20 cellular contexts compared by ENCODE assay signal in genomic region chr19:4720037-4720700, GRCh38. TPM values are rescaled to one million over a fixed set of nuclear protein-coding genes. Genes with fewer than 3 reads are reported as not detected.
A peak's percentile ranks its signal among the peaks of the same experiment; 100 is the strongest.
DNase-seq lines count a peak whose midpoint lies in the region; ATAC-seq and TF ChIP-seq lines count a peak whose summit lies in the region.
"Had no signal": no experiment of that assay in that cellular context is flagged by ENCODE, and none has a peak within 500 bp of the region (broad histone marks: within the 10 kb centered on the region; RNA-seq: fewer than 3 reads in every experiment).

No MANE protein-coding gene starts in this region.

- no peaks in the 10 kb centered on the region for H3K9me3 Mint-ChIP-seq in stimulated activated effector memory CD8-positive, alpha-beta T cell treated with anti-CD3 and anti-CD28 coated beads, Interleukin-12 subunit alpha, Interleukin-12 subunit beta, amount 100 ng/mL, for 72 hours
- H3K9me3 Mint-ChIP-seq: activated naive CD4-positive, alpha-beta T cell treated with anti-CD3 and anti-CD28 coated beads for 36 hours; CD8-positive, alpha-beta T cell; T-helper 1 cell treated with Interleukin-12 subunit alpha and Interleukin-12 subunit beta and Interleukin-4 antibody, amounts not matched to agents 30 μg/mL and 1 μg/mL, for 36 hours had no signal

- 0 out of 2 replicates have a peak overlapping the region, but pooled peaks have one; percentile 17 for H3K27ac ChIP-seq in OCI-LY3 (ENCODE audit: low read length)
- peak overlapping the region; percentile 99 for H3K27ac ChIP-seq in epithelial cell of prostate
- H3K27ac ChIP-seq in SK-N-SH (ENCODE audit: low read depth in 2 of 2, low read length in 1 of 2), result no peak overlapping the region
- H3K27ac ChIP-seq: cardiac muscle cell, GM23248 had no signal

- H3K9ac ChIP-seq in OCI-LY3 (ENCODE audit: low read length), result no peak overlapping the region
- H3K9ac ChIP-seq in SK-N-SH, result no peak overlapping the region
- H3K9ac ChIP-seq: GM23248 had no signal

- no peak for TF ChIP-seq EP300 in SK-N-SH (IDR thresholded peaks at IDR 0.05; ENCODE audit: borderline replicate concordance in 1 of 2, low read depth in 1 of 2, low read length in 1 of 2)

- CTCF ChIA-PET in SK-N-SH (lab: Yijun Ruan, JAX), result no interaction called here

- H3K9me3 ChIP-seq in OCI-LY3 (ENCODE audit: insufficient read depth, low read length) (no peaks in the 10 kb centered on the region), SK-N-SH (no peaks in the 10 kb centered on the region)

- H3K4me3 Mint-ChIP-seq in stimulated activated effector memory CD8-positive, alpha-beta T cell treated with anti-CD3 and anti-CD28 coated beads, Interleukin-12 subunit alpha, Interleukin-12 subunit beta, amount 100 ng/mL, for 72 hours, result no peak overlapping the region
- H3K4me3 Mint-ChIP-seq: activated naive CD4-positive, alpha-beta T cell treated with anti-CD3 and anti-CD28 coated beads for 36 hours; CD8-positive, alpha-beta T cell; T-helper 1 cell treated with Interleukin-12 subunit alpha and Interleukin-12 subunit beta and Interleukin-4 antibody, amounts not matched to agents 30 μg/mL and 1 μg/mL, for 36 hours had no signal

- H3K9me2 ChIP-seq in SK-N-SH, result no peaks in the 10 kb centered on the region

- DNase-seq in GM12865 (ENCODE audit: low read depth) (peak; percentile 71), epithelial cell of prostate (ENCODE audit: low read depth, low spot score) (no peak), head of caudate nucleus (no peak), SK-N-SH (no peak)
- DNase-seq in stimulated activated effector memory CD8-positive, alpha-beta T cell treated with anti-CD3 and anti-CD28 coated beads, Interleukin-12 subunit alpha, Interleukin-12 subunit beta, amount 100 ng/mL, for 72 hours (ENCODE audit: low spot score in 2 of 2), result no peak
- no peak for DNase-seq in activated CD4-positive, alpha-beta T cell treated with anti-CD3 and anti-CD28 coated beads for 1 hour
- DNase-seq: activated naive CD4-positive, alpha-beta T cell treated with anti-CD3 and anti-CD28 coated beads for 36 hours; activated T-cell treated with anti-CD3 and anti-CD28 coated beads, Interleukin-2, amount 50 U/mL, for 1 hour; CD8-positive, alpha-beta T cell; DMS153; GM23248; kidney; NCI-H510A treated with DMSO at 0.1 percent for 48 hours; small intestine; stimulated activated CD4-positive, alpha-beta T cell treated with anti-CD3 and anti-CD28 coated beads, Interleukin-1b, Interleukin-23, amount 100 ng/mL, for 48 hours; stimulated activated naive CD4-positive, alpha-beta T cell had no signal

- TF ChIP-seq CTCF in GM12865 (IDR thresholded peaks at IDR 0.05; ENCODE audit: insufficient read depth, low read depth, low read length, missing control alignments) (no peak), OCI-LY3 (IDR thresholded peaks at IDR 0.05; ENCODE audit: low read depth, low read length) (no peak), SK-N-SH (IDR thresholded peaks at IDR 0.05) (no peak)

- peaks cover 39% of the 10 kb centered on the region for H3K36me3 ChIP-seq in OCI-LY3 (replicated peaks; ENCODE audit: low read depth, low read length)
- peaks cover 26 to 38% of the 10 kb centered on the region in 2 experiments for H3K36me3 ChIP-seq in SK-N-SH (replicated peaks in 1 of 2; ENCODE audit: control insufficient read depth in 1 of 2, insufficient read depth in 2 of 2, low read length in 1 of 2)

- H3K4me1 ChIP-seq in OCI-LY3 (ENCODE audit: low read length) (peaks cover 30% of the 10 kb centered on the region), SK-N-SH (ENCODE audit: control insufficient read depth in 1 of 2, insufficient read depth in 2 of 2, low read depth in 1 of 2, low read length in 1 of 2) (peaks cover 12 to 19% of the 10 kb centered on the region in 2 experiments; a peak in 3 of 4 replicates)

- H3K4me1 Mint-ChIP-seq in stimulated activated effector memory CD8-positive, alpha-beta T cell treated with anti-CD3 and anti-CD28 coated beads, Interleukin-12 subunit alpha, Interleukin-12 subunit beta, amount 100 ng/mL, for 72 hours, result peaks cover 54% of the 10 kb centered on the region

- no peak for TF ChIP-seq RAD21 in SK-N-SH (IDR thresholded peaks at IDR 0.05; ENCODE audit: low read length)

- ATAC-seq in stimulated activated effector memory CD8-positive, alpha-beta T cell treated with anti-CD3 and anti-CD28 coated beads, Interleukin-12 subunit alpha, Interleukin-12 subunit beta, amount 100 ng/mL, for 72 hours, result no peak
- ATAC-seq: CD8-positive, alpha-beta T cell; K562 had no signal

- intact Hi-C loops in head of caudate nucleus (cut with DNase I), result no loop called here

- WGBS in SK-N-SH (ENCODE audit: low lambda C conversion rate), result 83% methylated on average over 9 of the region's 13 CpGs

- H3K27ac Mint-ChIP-seq in stimulated activated effector memory CD8-positive, alpha-beta T cell treated with anti-CD3 and anti-CD28 coated beads, Interleukin-12 subunit alpha, Interleukin-12 subunit beta, amount 100 ng/mL, for 72 hours, result peak overlapping the region; percentile 86
- H3K27ac Mint-ChIP-seq: activated naive CD4-positive, alpha-beta T cell treated with anti-CD3 and anti-CD28 coated beads for 36 hours; CD8-positive, alpha-beta T cell; T-helper 1 cell treated with Interleukin-12 subunit alpha and Interleukin-12 subunit beta and Interleukin-4 antibody, amounts not matched to agents 30 μg/mL and 1 μg/mL, for 36 hours had no signal

- H3K79me2 ChIP-seq in OCI-LY3 (ENCODE audit: low read length) (peaks cover 44% of the 10 kb centered on the region), SK-N-SH (ENCODE audit: insufficient read depth) (peaks cover 73% of the 10 kb centered on the region)

- H3K36me3 Mint-ChIP-seq in stimulated activated effector memory CD8-positive, alpha-beta T cell treated with anti-CD3 and anti-CD28 coated beads, Interleukin-12 subunit alpha, Interleukin-12 subunit beta, amount 100 ng/mL, for 72 hours, result peaks cover 93% of the 10 kb centered on the region

- H2AFZ ChIP-seq in OCI-LY3 (ENCODE audit: low read depth, low read length), result no peak overlapping the region
- H2AFZ ChIP-seq in SK-N-SH (ENCODE audit: low read depth), result no peak overlapping the region
- H2AFZ ChIP-seq: GM23248 had no signal

- peaks cover 15% of the 10 kb centered on the region for H3F3A ChIP-seq in SK-N-SH (replicated peaks; ENCODE audit: insufficient read depth)

- H3K27me3 ChIP-seq in OCI-LY3 (ENCODE audit: low read depth, low read length) (no peaks in the 10 kb centered on the region), SK-N-SH (ENCODE audit: insufficient read depth) (no peaks in the 10 kb centered on the region)
- H3K27me3 ChIP-seq: cardiac muscle cell had no signal

- H3K4me2 ChIP-seq in OCI-LY3 (ENCODE audit: low read length), result peak overlapping the region; percentile 27
- H3K4me2 ChIP-seq in SK-N-SH, result no peak overlapping the region

- POLR2A ChIA-PET in SK-N-SH (lab: Yijun Ruan, JAX), result no interaction called here

- peaks cover 6% of the 10 kb centered on the region; the same call in 1 of the 2 replicates for H4K20me1 ChIP-seq in OCI-LY3 (ENCODE audit: insufficient read depth, low read length)
- H4K20me1 ChIP-seq in SK-N-SH (ENCODE audit: insufficient read depth), result no peaks in the 10 kb centered on the region

- H3K4me3 ChIP-seq in GM12865 (ENCODE audit: low read depth, low read length), result peak overlapping the region; percentile 25
- H3K4me3 ChIP-seq in OCI-LY3 (ENCODE audit: low read length), result no peak overlapping the region
- no peak overlapping the region for H3K4me3 ChIP-seq in SK-N-SH (ENCODE audit: low read depth in 2 of 2, low read length in 1 of 2)
- H3K4me3 ChIP-seq: cardiac muscle cell, GM23248, K562 had no signal

TF ChIP-seq in SK-N-SH, 30 proteins besides CTCF, POLR2A, EP300 and RAD21:
- no peak for TF ChIP-seq RCOR1 (IDR thresholded peaks at IDR 0.05; ENCODE audit: low read length)
- no peak for TF ChIP-seq USF2 (IDR thresholded peaks at IDR 0.05; ENCODE audit: borderline replicate concordance, low read depth, low read length)
- no peak for TF ChIP-seq RFX5 (IDR thresholded peaks at IDR 0.05; ENCODE audit: low read length)
- no peak for TF ChIP-seq FOXJ3 (CRISPR knock-in tag; IDR thresholded peaks at IDR 0.05)
- no peak for TF ChIP-seq ELF1 (IDR thresholded peaks at IDR 0.05)
- TF ChIP-seq TEAD4 (IDR thresholded peaks at IDR 0.05; ENCODE audit: borderline replicate concordance, insufficient read depth), result no peak

RNA-seq across cellular contexts. Expression of gene DPP9, which starts 3.5 kb away (rescaled TPM):
- 10.5 and 17.1 TPM in 2 replicates for polyA plus RNA-seq in SK-N-SH (2012; rRNA removed)
- 9.7 and 13.3 TPM in 2 replicates for polyA plus RNA-seq in SK-N-SH (2012; cell fraction: cytosol; rRNA removed)
- polyA plus RNA-seq in SK-N-SH (2012; cell fraction: nucleus; rRNA removed), result 30.9 and 49.1 TPM in 2 replicates

RNA-seq across cellular contexts. Expression of gene MYDGF, which starts 50.0 kb away (rescaled TPM):
- polyA plus RNA-seq in SK-N-SH (2012; rRNA removed), result 188 and 312 TPM in 2 replicates
- polyA plus RNA-seq in SK-N-SH (2012; cell fraction: cytosol; rRNA removed), result 180 and 229 TPM in 2 replicates
- 153 and 184 TPM in 2 replicates for polyA plus RNA-seq in SK-N-SH (2012; cell fraction: nucleus; rRNA removed)

Comparison
In these comparisons a context has a peak if more than half of its experiments do, and no peak if none do; other contexts are left out.
1. H3K27ac ChIP-seq: peak in OCI-LY3 (single experiment) and epithelial cell of prostate (single experiment); none in SK-N-SH (0 of 2).